ENCODE assay signal across 9 cellular contexts in the genomic region with DNA sequence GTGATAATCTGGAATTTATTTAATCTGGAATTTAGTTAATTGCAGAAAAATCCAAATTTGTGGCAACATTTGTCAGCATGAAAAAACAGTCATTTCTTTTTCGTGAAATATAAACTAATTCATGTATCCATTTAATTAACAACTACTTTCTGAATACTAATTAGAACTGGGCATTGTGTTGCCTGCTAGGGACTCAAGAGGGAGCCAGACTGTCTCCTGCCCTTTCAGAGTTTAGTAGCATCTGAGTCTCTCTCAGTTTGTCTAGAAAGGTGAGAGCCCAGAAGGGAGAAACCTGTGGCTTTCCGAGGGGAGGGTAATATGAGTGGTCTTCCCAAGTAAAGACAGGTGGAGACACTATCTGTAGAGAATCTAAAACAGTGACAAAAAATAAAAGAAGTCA.
DNase-seq lines count a peak whose midpoint lies in the region; ATAC-seq and TF ChIP-seq lines count a peak whose summit lies in the region.
"Had no signal": no experiment of that assay in that cellular context is flagged by ENCODE, and none has a peak within 500 bp of the region (broad histone marks: within the 10 kb centered on the region; RNA-seq: fewer than 3 reads in every experiment).

No MANE protein-coding gene starts in this region.

- no peaks in the 10 kb centered on the region for H3K9me2 ChIP-seq in hepatocyte (replicated peaks; ENCODE audit: insufficient read depth)

- H3K36me3 ChIP-seq in hepatocyte (replicated peaks; ENCODE audit: insufficient read depth, low read depth) = no peaks in the 10 kb centered on the region

- H3K27ac ChIP-seq in hepatocyte = no peak overlapping the region

- intact Hi-C loops in posterior cingulate gyrus (cut with DNase I) = loop anchor here (10.0 kb wide), 1 partner anchor 252 kb away; no protein-coding TSS in a partner anchor

- H2AFZ ChIP-seq in hepatocyte = no peak overlapping the region

- TF ChIP-seq CTCF in LNCAP (IDR thresholded peaks at IDR 0.05) = peak; percentile 36; the same call in 1 of the 2 replicates
- TF ChIP-seq CTCF in hepatocyte (IDR thresholded peaks at IDR 0.05; ENCODE audit: poor library complexity) = peak; percentile 16

- 80% methylated on average over 2 of the region's 2 CpGs for WGBS in hepatocyte (ENCODE audit: low lambda C conversion rate, missing lambda C conversion rate)

- H3K27me3 ChIP-seq in hepatocyte = no peaks in the 10 kb centered on the region

- ATAC-seq in GM18498 (IDR thresholded peaks at IDR 0.05; ENCODE audit: unreplicated experiment) (peak; percentile 93), GM21529 (IDR thresholded peaks at IDR 0.05; ENCODE audit: unreplicated experiment) (peak; percentile 80), HG03571 (IDR thresholded peaks at IDR 0.05; ENCODE audit: unreplicated experiment) (no peak), GM19452 (IDR thresholded peaks at IDR 0.05; ENCODE audit: unreplicated experiment) (no peak)

- no peaks in the 10 kb centered on the region for H3K79me2 ChIP-seq in hepatocyte

- H4K20me1 ChIP-seq in hepatocyte (ENCODE audit: insufficient read depth, poor library complexity, severe bottlenecking) = no peaks in the 10 kb centered on the region

- no peak overlapping the region for H3K4me2 ChIP-seq in hepatocyte

- no peak overlapping the region for H3K4me3 ChIP-seq in hepatocyte
- H3K4me3 ChIP-seq: lung had no signal

- DNase-seq in hepatocyte (ENCODE audit: low spot score) (no peak), posterior cingulate gyrus (no peak), CD1c-positive myeloid dendritic cell (ENCODE audit: extremely low spot score) (no peak)

- no peaks in the 10 kb centered on the region for H3K4me1 ChIP-seq in hepatocyte (ENCODE audit: insufficient read depth)

- no peaks in the 10 kb centered on the region for H3K9me3 ChIP-seq in hepatocyte (ENCODE audit: low read depth)

Comparison
In these comparisons a context has a peak if more than half of its experiments do, and no peak if none do; other contexts are left out.
1. ATAC-seq: peak in GM18498 (single experiment) and GM21529 (single experiment); none in HG03571 (single experiment) and GM19452 (single experiment).